Comparison of ENCODE assay signal across 17 cellular contexts in the genomic region with DNA sequence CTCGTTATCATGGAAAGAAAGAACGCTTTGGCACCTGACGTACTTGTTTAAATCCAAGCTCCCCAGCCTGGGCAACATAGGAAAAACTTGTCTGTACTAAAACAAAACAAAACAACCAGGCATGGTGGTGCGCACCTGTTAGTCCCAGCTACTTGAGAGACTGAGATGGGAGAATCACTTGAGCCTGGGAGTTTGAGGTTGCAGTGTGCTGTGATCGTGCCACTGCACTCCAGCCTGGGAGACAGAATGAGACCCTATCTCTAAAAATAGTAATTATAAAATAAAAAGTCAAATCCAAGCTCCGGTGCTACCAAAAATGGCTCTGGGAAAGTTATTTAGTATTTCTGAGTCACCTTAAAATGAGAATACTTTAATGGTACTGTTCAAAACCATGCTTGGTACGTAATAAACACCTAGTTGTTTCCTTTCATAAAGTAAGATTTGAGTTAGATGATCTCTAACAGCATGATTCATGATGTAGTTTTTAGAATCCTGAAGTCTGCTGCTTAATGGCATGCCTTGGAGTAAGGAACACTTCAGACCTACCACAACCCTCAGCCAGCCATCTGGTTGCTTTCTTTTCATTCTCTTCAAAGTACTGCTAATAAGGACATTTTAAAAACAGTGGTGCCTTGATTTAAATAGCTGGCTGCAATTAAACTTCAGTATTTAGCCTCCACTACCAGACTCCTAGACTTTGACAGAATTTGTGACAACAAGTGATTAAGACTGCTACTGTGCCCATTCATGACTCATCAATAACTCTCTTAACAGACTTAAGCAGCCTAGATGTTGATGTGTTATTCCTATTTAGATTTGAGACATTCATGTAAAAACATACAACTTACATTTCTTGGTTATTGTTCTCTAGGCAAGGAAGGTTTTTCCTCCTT. TPM values are rescaled to one million over a fixed set of nuclear protein-coding genes. Genes with fewer than 3 reads are reported as not detected.
DNase-seq lines count a peak whose midpoint lies in the region; ATAC-seq and TF ChIP-seq lines count a peak whose summit lies in the region.
"Had no signal": no experiment of that assay in that cellular context is flagged by ENCODE, and none has a peak within 500 bp of the region (broad histone marks: within the 10 kb centered on the region; RNA-seq: fewer than 3 reads in every experiment).

No MANE protein-coding gene starts in this region.

- peak overlapping the region; percentile 64 for H3K27ac Mint-ChIP-seq in GM23338
- H3K27ac Mint-ChIP-seq: T-helper 17 cell had no signal

- no peaks in the 10 kb centered on the region for H3K27me3 ChIP-seq in GM23338 (ENCODE audit: insufficient read depth)
- H3K27me3 ChIP-seq: adrenal gland, esophagus squamous epithelium had no signal

- H3K36me3 Mint-ChIP-seq in GM23338 (ENCODE audit: low read depth), result no peaks in the 10 kb centered on the region

- no peak overlapping the region for H3K4me3 ChIP-seq in GM23338
- H3K4me3 ChIP-seq: adrenal gland, esophagus squamous epithelium had no signal

- ATAC-seq in GM23338 (no peak), GM21447 (IDR thresholded peaks at IDR 0.05; ENCODE audit: unreplicated experiment) (no peak), HG02981 (IDR thresholded peaks at IDR 0.05; ENCODE audit: unreplicated experiment) (no peak)
- ATAC-seq: Right ventricle myocardium inferior, T-helper 17 cell had no signal

- H3K4me3 Mint-ChIP-seq in GM23338, result no peak overlapping the region
- H3K4me3 Mint-ChIP-seq: T-helper 17 cell had no signal

- peaks cover 92% of the 10 kb centered on the region for H3K79me2 ChIP-seq in GM23338 (replicated peaks; ENCODE audit: insufficient read depth)

- no peaks in the 10 kb centered on the region for H3K9me3 Mint-ChIP-seq in GM23338

- peaks cover 27% of the 10 kb centered on the region for H3K4me1 ChIP-seq in GM23338 (ENCODE audit: insufficient read depth)

- no peak for TF ChIP-seq CTCF in GM23338 (conservative IDR thresholded peaks at IDR 0.05; ENCODE audit: low read depth in 2 of 2)

- no peaks in the 10 kb centered on the region for H3K9me2 ChIP-seq in GM23338 (ENCODE audit: insufficient read depth)

- H3F3A ChIP-seq in GM23338 (replicated peaks; ENCODE audit: low read depth), result no peaks in the 10 kb centered on the region

- DNase-seq in Ammon's horn (ENCODE audit: low spot score), result peak; percentile 14
- no peak for DNase-seq in GM23338 (ENCODE audit: low spot score)
- peak; percentile 58 for DNase-seq in astrocyte of the hippocampus (ENCODE audit: low read depth, low spot score)
- peak; percentile 73 for DNase-seq in myocyte (ENCODE audit: low read depth)
- DNase-seq in posterior cingulate gyrus, result no peak
- DNase-seq: activated CD4-positive, alpha-beta T cell treated with anti-CD3 and anti-CD28 coated beads for 4 hours; adrenal gland; cortex of kidney; esophagus squamous epithelium; hippocampal formation; NCI-H2029; NCI-H82; stimulated activated CD4-positive, alpha-beta T cell treated with anti-CD3 and anti-CD28 coated beads, Interleukin-15, amount 100 ng/mL, for 24 hours; T-helper 17 cell had no signal

- H3K36me3 ChIP-seq in GM23338 (ENCODE audit: insufficient read depth), result no peaks in the 10 kb centered on the region
- H3K36me3 ChIP-seq: adrenal gland had no signal

- H3K4me2 ChIP-seq in GM23338, result 0 out of 2 replicates have a peak overlapping the region, but pooled peaks have one; percentile 22

- peak overlapping the region; percentile 27; the same call in 1 of the 2 replicates for H3K27ac ChIP-seq in GM23338 (ENCODE audit: low read depth)
- H3K27ac ChIP-seq: adrenal gland, esophagus squamous epithelium had no signal

- H3K4me1 Mint-ChIP-seq in GM23338, result peaks cover 15% of the 10 kb centered on the region; the same call in 2 of the 3 replicates

- H4K20me1 ChIP-seq in GM23338 (replicated peaks; ENCODE audit: insufficient read depth), result peaks cover 10% of the 10 kb centered on the region

- intact Hi-C loops in posterior cingulate gyrus (cut with DNase I), result no loop called here

- H3K27me3 Mint-ChIP-seq in GM23338 (ENCODE audit: insufficient read depth, low read depth, poor library complexity), result no peaks in the 10 kb centered on the region
- H3K27me3 Mint-ChIP-seq: T-helper 17 cell had no signal

- no peak overlapping the region for H2AFZ ChIP-seq in GM23338

TF ChIP-seq in GM23338, 12 proteins besides CTCF, POLR2A, EP300 and RAD21 (continues in another document):
- TF ChIP-seq POLR2AphosphoS5 (IDR thresholded peaks at IDR 0.05; ENCODE audit: low read depth), result no peak
- no peak for TF ChIP-seq EZH2phosphoT487 (IDR thresholded peaks at IDR 0.05; ENCODE audit: unreplicated experiment)
- TF ChIP-seq, protein P1, sequence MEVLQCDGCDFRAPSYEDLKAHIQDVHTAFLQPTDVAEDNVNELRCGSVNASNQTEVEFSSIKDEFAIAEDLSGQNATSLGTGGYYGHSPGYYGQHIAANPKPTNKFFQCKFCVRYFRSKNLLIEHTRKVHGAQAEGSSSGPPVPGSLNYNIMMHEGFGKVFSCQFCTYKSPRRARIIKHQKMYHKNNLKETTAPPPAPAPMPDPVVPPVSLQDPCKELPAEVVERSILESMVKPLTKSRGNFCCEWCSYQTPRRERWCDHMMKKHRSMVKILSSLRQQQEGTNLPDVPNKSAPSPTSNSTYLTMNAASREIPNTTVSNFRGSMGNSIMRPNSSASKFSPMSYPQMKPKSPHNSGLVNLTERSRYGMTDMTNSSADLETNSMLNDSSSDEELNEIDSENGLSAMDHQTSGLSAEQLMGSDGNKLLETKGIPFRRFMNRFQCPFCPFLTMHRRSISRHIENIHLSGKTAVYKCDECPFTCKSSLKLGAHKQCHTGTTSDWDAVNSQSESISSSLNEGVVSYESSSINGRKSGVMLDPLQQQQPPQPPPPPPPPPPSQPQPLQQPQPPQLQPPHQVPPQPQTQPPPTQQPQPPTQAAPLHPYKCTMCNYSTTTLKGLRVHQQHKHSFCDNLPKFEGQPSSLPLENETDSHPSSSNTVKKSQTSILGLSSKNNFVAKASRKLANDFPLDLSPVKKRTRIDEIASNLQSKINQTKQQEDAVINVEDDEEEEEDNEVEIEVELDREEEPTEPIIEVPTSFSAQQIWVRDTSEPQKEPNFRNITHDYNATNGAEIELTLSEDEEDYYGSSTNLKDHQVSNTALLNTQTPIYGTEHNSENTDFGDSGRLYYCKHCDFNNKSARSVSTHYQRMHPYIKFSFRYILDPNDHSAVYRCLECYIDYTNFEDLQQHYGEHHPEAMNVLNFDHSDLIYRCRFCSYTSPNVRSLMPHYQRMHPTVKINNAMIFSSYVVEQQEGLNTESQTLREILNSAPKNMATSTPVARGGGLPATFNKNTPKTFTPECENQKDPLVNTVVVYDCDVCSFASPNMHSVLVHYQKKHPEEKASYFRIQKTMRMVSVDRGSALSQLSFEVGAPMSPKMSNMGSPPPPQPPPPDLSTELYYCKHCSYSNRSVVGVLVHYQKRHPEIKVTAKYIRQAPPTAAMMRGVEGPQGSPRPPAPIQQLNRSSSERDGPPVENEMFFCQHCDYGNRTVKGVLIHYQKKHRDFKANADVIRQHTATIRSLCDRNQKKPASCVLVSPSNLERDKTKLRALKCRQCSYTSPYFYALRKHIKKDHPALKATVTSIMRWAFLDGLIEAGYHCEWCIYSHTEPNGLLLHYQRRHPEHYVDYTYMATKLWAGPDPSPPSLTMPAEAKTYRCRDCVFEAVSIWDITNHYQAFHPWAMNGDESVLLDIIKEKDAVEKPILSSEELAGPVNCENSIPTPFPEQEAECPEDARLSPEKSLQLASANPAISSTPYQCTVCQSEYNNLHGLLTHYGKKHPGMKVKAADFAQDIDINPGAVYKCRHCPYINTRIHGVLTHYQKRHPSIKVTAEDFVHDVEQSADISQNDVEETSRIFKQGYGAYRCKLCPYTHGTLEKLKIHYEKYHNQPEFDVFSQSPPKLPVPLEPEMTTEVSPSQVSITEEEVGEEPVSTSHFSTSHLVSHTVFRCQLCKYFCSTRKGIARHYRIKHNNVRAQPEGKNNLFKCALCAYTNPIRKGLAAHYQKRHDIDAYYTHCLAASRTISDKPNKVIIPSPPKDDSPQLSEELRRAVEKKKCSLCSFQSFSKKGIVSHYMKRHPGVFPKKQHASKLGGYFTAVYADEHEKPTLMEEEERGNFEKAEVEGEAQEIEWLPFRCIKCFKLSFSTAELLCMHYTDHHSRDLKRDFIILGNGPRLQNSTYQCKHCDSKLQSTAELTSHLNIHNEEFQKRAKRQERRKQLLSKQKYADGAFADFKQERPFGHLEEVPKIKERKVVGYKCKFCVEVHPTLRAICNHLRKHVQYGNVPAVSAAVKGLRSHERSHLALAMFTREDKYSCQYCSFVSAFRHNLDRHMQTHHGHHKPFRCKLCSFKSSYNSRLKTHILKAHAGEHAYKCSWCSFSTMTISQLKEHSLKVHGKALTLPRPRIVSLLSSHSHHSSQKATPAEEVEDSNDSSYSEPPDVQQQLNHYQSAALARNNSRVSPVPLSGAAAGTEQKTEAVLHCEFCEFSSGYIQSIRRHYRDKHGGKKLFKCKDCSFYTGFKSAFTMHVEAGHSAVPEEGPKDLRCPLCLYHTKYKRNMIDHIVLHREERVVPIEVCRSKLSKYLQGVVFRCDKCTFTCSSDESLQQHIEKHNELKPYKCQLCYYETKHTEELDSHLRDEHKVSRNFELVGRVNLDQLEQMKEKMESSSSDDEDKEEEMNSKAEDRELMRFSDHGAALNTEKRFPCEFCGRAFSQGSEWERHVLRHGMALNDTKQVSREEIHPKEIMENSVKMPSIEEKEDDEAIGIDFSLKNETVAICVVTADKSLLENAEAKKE (CRISPR knock-in tag; IDR thresholded peaks at IDR 0.05), result no peak
- no peak for TF ChIP-seq EZH2 (IDR thresholded peaks at IDR 0.05; ENCODE audit: low read depth, unreplicated experiment)
- TF ChIP-seq NANOG (IDR thresholded peaks at IDR 0.05; ENCODE audit: borderline replicate concordance), result no peak
- no peak for TF ChIP-seq JUNB (IDR thresholded peaks at IDR 0.05; ENCODE audit: unreplicated experiment)
- TF ChIP-seq CREB1 (CRISPR knock-in tag; IDR thresholded peaks at IDR 0.05; ENCODE audit: low read depth), result no peak
- TF ChIP-seq STAT1 (IDR thresholded peaks at IDR 0.05; ENCODE audit: unreplicated experiment), result no peak
- no peak for TF ChIP-seq ZNF331 (CRISPR knock-in tag; IDR thresholded peaks at IDR 0.05; ENCODE audit: low read depth)

RNA-seq across cellular contexts. Expression of a gene that starts 8.4 kb away (rescaled TPM):
- 34.6 and 37.2 TPM in 2 replicates for total RNA-seq in GM23338 (2014; rRNA removed; shearing (Covaris generic))
- polyA plus RNA-seq in GM23338 (2016; fragmentation: Nextera tagmentation; extraction: Ambion mirVana), result 29.6 and 32.1 TPM in 2 replicates
- total RNA-seq in myocyte, result 217 and 282 TPM in 2 replicates
- polyA plus RNA-seq in myocyte (2012), result 267 TPM

RNA-seq across cellular contexts. Expression of a gene that starts 8.7 kb away (rescaled TPM):
- 25.6 and 29.5 TPM in 2 replicates for total RNA-seq in GM23338 (2014; rRNA removed; shearing (Covaris generic))
- 14.4 and 15.5 TPM in 2 replicates for polyA plus RNA-seq in GM23338 (2016; fragmentation: Nextera tagmentation; extraction: Ambion mirVana)
- 54.0 and 55.6 TPM in 2 replicates for total RNA-seq in myocyte
- polyA plus RNA-seq in myocyte (2012), result 28.6 TPM

Comparison
In these comparisons a context has a peak if more than half of its experiments do, and no peak if none do; other contexts are left out.
1. DNase-seq: peak in Ammon's horn (single experiment), astrocyte of the hippocampus (single experiment) and myocyte (single experiment); none in GM23338 (single experiment) and posterior cingulate gyrus (0 of 10).